In genomic region chr5:73644385-73644963, GRCh38 we compare ENCODE assay signal across 15 cellular contexts. TPM values are rescaled to one million over a fixed set of nuclear protein-coding genes. Genes with fewer than 3 reads are reported as not detected.
DNase-seq lines count a peak whose midpoint lies in the region; ATAC-seq and TF ChIP-seq lines count a peak whose summit lies in the region.
"Had no signal": no experiment of that assay in that cellular context is flagged by ENCODE, and none has a peak within 500 bp of the region (broad histone marks: within the 10 kb centered on the region; RNA-seq: fewer than 3 reads in every experiment).

No MANE protein-coding gene starts in this region.

- H3K9me3 Mint-ChIP-seq in GM23338 (no peaks in the 10 kb centered on the region), endothelial cell (ENCODE audit: unreplicated experiment) (no peaks in the 10 kb centered on the region)
- H3K9me3 Mint-ChIP-seq: CD4-positive, alpha-beta memory T cell had no signal

- no peaks in the 10 kb centered on the region for H3K9me2 ChIP-seq in GM23338 (ENCODE audit: insufficient read depth)

- no peaks in the 10 kb centered on the region for H3F3A ChIP-seq in GM23338 (replicated peaks; ENCODE audit: low read depth)

- TF ChIP-seq CTCF in GM23338 (conservative IDR thresholded peaks at IDR 0.05; ENCODE audit: low read depth in 2 of 2) (no peak), WERI-Rb-1 (IDR thresholded peaks at IDR 0.05; ENCODE audit: low read depth, low read length) (no peak), endothelial cell (IDR thresholded peaks at IDR 0.05; ENCODE audit: unreplicated experiment) (no peak)

- H2AFZ ChIP-seq in GM23338: no peak overlapping the region

- H3K36me3 ChIP-seq in GM23338 (ENCODE audit: insufficient read depth) (no peaks in the 10 kb centered on the region), WERI-Rb-1 (no peaks in the 10 kb centered on the region), mucosa of stomach (ENCODE audit: control insufficient read depth, insufficient read depth, low read length) (no peaks in the 10 kb centered on the region)

- ATAC-seq in GM23338 (peak; percentile 73), HG03442 (IDR thresholded peaks at IDR 0.05; ENCODE audit: unreplicated experiment) (no peak)
- ATAC-seq: K562, PC-3 had no signal

- H3K4me3 ChIP-seq in GM23338 (no peak overlapping the region), WERI-Rb-1 (ENCODE audit: low read depth, low read length) (no peak overlapping the region), mucosa of stomach (ENCODE audit: low read length) (no peak overlapping the region)
- H3K4me3 ChIP-seq: K562 had no signal

- H3K4me2 ChIP-seq in GM23338: peak overlapping the region; percentile 45

- H3K27ac Mint-ChIP-seq in GM23338 (no peak overlapping the region), endothelial cell (ENCODE audit: unreplicated experiment) (no peak overlapping the region)
- H3K27ac Mint-ChIP-seq: CD4-positive, alpha-beta memory T cell had no signal

- peak; percentile 49 for DNase-seq in GM23338 (ENCODE audit: low spot score)
- peak; percentile 23 for DNase-seq in NCI-H146 treated with DMSO at 0.1 percent for 48 hours (lab: John Stamatoyannopoulos, UW; ENCODE audit: unreplicated experiment)
- DNase-seq in WERI-Rb-1: no peak
- DNase-seq in endothelial cell (ENCODE audit: low spot score): no peak
- DNase-seq in hippocampal formation (lab: John Stamatoyannopoulos, UW): no peak
- DNase-seq: BE2C; CD4-positive, alpha-beta memory T cell; NCI-H1048; NCI-H187; NCI-H510A treated with DMSO at 0.1 percent for 48 hours; PC-3 had no signal

- H3K27ac ChIP-seq in GM23338 (ENCODE audit: low read depth): no peak overlapping the region
- peak overlapping the region; percentile 35 for H3K27ac ChIP-seq in WERI-Rb-1
- H3K27ac ChIP-seq: HL-60 had no signal

- H3K4me1 ChIP-seq in GM23338 (ENCODE audit: insufficient read depth) (peaks cover 16% of the 10 kb centered on the region), mucosa of stomach (ENCODE audit: control insufficient read depth, insufficient read depth, low read length) (peaks cover 42% of the 10 kb centered on the region)

- peaks cover 30% of the 10 kb centered on the region for H3K4me1 Mint-ChIP-seq in GM23338
- H3K4me1 Mint-ChIP-seq in endothelial cell (ENCODE audit: unreplicated experiment): peaks cover 8% of the 10 kb centered on the region
- H3K4me1 Mint-ChIP-seq: CD4-positive, alpha-beta memory T cell had no signal

- H3K27me3 Mint-ChIP-seq in GM23338 (ENCODE audit: insufficient read depth, low read depth, poor library complexity) (peaks cover 9% of the 10 kb centered on the region), endothelial cell (ENCODE audit: unreplicated experiment) (no peaks in the 10 kb centered on the region)

- no peaks in the 10 kb centered on the region for H4K20me1 ChIP-seq in GM23338 (replicated peaks; ENCODE audit: insufficient read depth)

- no peaks in the 10 kb centered on the region for H3K27me3 ChIP-seq in GM23338 (ENCODE audit: insufficient read depth)
- H3K27me3 ChIP-seq in WERI-Rb-1 (ENCODE audit: insufficient read depth, low read depth, severe bottlenecking): no peaks in the 10 kb centered on the region
- no peaks in the 10 kb centered on the region for H3K27me3 ChIP-seq in mucosa of stomach (ENCODE audit: control insufficient read depth, insufficient read depth, low read length)
- H3K27me3 ChIP-seq: BE2C had no signal

- no peaks in the 10 kb centered on the region for H3K9me3 ChIP-seq in WERI-Rb-1 (ENCODE audit: severe bottlenecking)
- H3K9me3 ChIP-seq in mucosa of stomach (ENCODE audit: control insufficient read depth, low read length): no peaks in the 10 kb centered on the region
- H3K9me3 ChIP-seq: BE2C had no signal

- H3K79me2 ChIP-seq in GM23338 (replicated peaks; ENCODE audit: insufficient read depth): no peaks in the 10 kb centered on the region

- H3K4me3 Mint-ChIP-seq in GM23338 (peak overlapping the region; percentile 24), endothelial cell (ENCODE audit: unreplicated experiment) (no peak overlapping the region)
- H3K4me3 Mint-ChIP-seq: CD4-positive, alpha-beta memory T cell had no signal

- H3K36me3 Mint-ChIP-seq in GM23338 (ENCODE audit: low read depth) (no peaks in the 10 kb centered on the region), endothelial cell (ENCODE audit: low read depth, unreplicated experiment) (no peaks in the 10 kb centered on the region)
- H3K36me3 Mint-ChIP-seq: CD4-positive, alpha-beta memory T cell had no signal

- H3K9ac ChIP-seq in mucosa of stomach (ENCODE audit: low read length): peak overlapping the region; percentile 4

TF ChIP-seq in GM23338, 12 proteins besides CTCF, POLR2A, EP300 and RAD21:
- TF ChIP-seq NANOG (IDR thresholded peaks at IDR 0.05; ENCODE audit: borderline replicate concordance) (no peak), ZNF462 (CRISPR knock-in tag; IDR thresholded peaks at IDR 0.05) (no peak), CREB1 (CRISPR knock-in tag; IDR thresholded peaks at IDR 0.05; ENCODE audit: low read depth) (no peak), EZH2phosphoT487 (IDR thresholded peaks at IDR 0.05; ENCODE audit: unreplicated experiment) (no peak), EZH2 (IDR thresholded peaks at IDR 0.05; ENCODE audit: low read depth, unreplicated experiment) (no peak)

RNA-seq across cellular contexts. Expression of gene ARHGEF28, which starts 18.5 kb away (rescaled TPM):
- total RNA-seq in GM23338 (2014; rRNA removed; shearing (Covaris generic)): 1.0 and 1.3 TPM in 2 replicates
- 0.39 and 0.64 TPM in 2 replicates for polyA plus RNA-seq in GM23338 (2016; fragmentation: Nextera tagmentation; extraction: Ambion mirVana)
- total RNA-seq in endothelial cell (ENCODE audit: unreplicated experiment): 1.5 TPM
- total RNA-seq: CD4-positive, alpha-beta memory T cell had no signal
- polyA plus RNA-seq: CD4-positive, alpha-beta memory T cell; K562 had no signal

Comparison
In these comparisons a context has a peak if more than half of its experiments do, and no peak if none do; other contexts are left out.
1. DNase-seq: peak in GM23338 (single experiment) and NCI-H146 treated with DMSO at 0.1 percent for 48 hours (single experiment); none in WERI-Rb-1 (single experiment), endothelial cell (single experiment) and hippocampal formation (0 of 2).